Comparison of ENCODE assay signal across 1 cellular context in the genomic region with DNA sequence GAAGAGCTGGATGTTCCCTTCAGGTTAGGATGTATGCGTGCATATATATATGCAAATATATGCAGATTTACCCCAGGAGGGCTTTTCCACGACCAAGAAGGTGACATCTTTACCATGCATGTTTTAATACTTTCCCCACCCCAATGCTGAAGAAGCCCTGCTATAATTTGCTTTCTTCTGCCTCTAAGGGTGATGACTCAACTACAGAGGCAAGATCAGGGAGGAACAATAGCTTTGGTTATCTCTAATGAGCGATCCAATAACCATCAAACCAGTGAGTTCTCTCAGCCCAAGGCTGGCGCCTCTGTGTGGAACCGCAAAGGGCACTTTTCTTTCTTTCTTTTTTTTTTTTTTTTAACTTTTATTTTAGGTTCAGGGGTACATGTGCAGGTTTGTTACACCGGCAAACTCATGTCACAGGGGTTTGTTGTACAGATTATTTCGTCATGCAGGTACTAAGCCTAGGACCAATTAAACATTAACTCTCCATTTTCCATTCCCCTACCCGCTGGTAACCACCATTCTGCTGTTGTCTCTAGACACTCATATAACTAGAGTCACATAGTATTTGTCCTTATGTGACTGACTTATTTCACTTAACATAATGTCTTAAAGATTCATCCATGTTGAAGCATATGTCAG.
TF ChIP-seq lines count a peak whose summit lies in the region.

No MANE protein-coding gene starts in this region.

TF ChIP-seq in HCT116, 20 proteins besides CTCF, POLR2A, EP300 and RAD21 (continued from another document):
- no peak for TF ChIP-seq SRF (IDR thresholded peaks at IDR 0.05; ENCODE audit: low read depth)
